ENCODE assay signal across 2 cellular contexts in the genomic region with DNA sequence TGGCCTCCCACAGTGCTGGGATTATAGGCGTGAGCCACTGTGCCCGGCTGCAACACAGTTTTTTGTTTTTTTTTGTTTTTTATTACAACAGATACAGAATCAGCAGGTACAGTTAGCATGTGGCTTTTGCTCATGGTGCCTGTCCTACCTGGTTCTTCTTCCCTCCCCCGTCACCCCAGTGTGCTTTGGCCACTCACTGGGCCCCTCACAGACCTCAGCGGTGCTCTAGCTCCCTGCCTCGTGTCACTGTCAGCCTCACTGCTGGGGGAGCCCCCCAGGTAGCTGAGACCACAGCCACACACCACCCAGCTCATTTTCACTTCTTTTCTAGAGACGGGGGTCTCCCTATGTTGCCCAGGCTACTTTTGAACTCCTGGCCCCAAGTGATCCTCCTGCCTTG.
TF ChIP-seq lines count a peak whose summit lies in the region.

No MANE protein-coding gene starts in this region.

TF ChIP-seq in GM23338, 12 proteins besides CTCF, POLR2A, EP300 and RAD21:
- TF ChIP-seq ZNF331 (CRISPR knock-in tag; IDR thresholded peaks at IDR 0.05; ENCODE audit: low read depth) (no peak), POLR2AphosphoS5 (IDR thresholded peaks at IDR 0.05; ENCODE audit: low read depth) (no peak), NANOG (IDR thresholded peaks at IDR 0.05; ENCODE audit: borderline replicate concordance) (no peak), ZNF114 (CRISPR knock-in tag; IDR thresholded peaks at IDR 0.05) (no peak), CREB1 (CRISPR knock-in tag; IDR thresholded peaks at IDR 0.05; ENCODE audit: low read depth) (no peak)
- TF ChIP-seq, protein P1, sequence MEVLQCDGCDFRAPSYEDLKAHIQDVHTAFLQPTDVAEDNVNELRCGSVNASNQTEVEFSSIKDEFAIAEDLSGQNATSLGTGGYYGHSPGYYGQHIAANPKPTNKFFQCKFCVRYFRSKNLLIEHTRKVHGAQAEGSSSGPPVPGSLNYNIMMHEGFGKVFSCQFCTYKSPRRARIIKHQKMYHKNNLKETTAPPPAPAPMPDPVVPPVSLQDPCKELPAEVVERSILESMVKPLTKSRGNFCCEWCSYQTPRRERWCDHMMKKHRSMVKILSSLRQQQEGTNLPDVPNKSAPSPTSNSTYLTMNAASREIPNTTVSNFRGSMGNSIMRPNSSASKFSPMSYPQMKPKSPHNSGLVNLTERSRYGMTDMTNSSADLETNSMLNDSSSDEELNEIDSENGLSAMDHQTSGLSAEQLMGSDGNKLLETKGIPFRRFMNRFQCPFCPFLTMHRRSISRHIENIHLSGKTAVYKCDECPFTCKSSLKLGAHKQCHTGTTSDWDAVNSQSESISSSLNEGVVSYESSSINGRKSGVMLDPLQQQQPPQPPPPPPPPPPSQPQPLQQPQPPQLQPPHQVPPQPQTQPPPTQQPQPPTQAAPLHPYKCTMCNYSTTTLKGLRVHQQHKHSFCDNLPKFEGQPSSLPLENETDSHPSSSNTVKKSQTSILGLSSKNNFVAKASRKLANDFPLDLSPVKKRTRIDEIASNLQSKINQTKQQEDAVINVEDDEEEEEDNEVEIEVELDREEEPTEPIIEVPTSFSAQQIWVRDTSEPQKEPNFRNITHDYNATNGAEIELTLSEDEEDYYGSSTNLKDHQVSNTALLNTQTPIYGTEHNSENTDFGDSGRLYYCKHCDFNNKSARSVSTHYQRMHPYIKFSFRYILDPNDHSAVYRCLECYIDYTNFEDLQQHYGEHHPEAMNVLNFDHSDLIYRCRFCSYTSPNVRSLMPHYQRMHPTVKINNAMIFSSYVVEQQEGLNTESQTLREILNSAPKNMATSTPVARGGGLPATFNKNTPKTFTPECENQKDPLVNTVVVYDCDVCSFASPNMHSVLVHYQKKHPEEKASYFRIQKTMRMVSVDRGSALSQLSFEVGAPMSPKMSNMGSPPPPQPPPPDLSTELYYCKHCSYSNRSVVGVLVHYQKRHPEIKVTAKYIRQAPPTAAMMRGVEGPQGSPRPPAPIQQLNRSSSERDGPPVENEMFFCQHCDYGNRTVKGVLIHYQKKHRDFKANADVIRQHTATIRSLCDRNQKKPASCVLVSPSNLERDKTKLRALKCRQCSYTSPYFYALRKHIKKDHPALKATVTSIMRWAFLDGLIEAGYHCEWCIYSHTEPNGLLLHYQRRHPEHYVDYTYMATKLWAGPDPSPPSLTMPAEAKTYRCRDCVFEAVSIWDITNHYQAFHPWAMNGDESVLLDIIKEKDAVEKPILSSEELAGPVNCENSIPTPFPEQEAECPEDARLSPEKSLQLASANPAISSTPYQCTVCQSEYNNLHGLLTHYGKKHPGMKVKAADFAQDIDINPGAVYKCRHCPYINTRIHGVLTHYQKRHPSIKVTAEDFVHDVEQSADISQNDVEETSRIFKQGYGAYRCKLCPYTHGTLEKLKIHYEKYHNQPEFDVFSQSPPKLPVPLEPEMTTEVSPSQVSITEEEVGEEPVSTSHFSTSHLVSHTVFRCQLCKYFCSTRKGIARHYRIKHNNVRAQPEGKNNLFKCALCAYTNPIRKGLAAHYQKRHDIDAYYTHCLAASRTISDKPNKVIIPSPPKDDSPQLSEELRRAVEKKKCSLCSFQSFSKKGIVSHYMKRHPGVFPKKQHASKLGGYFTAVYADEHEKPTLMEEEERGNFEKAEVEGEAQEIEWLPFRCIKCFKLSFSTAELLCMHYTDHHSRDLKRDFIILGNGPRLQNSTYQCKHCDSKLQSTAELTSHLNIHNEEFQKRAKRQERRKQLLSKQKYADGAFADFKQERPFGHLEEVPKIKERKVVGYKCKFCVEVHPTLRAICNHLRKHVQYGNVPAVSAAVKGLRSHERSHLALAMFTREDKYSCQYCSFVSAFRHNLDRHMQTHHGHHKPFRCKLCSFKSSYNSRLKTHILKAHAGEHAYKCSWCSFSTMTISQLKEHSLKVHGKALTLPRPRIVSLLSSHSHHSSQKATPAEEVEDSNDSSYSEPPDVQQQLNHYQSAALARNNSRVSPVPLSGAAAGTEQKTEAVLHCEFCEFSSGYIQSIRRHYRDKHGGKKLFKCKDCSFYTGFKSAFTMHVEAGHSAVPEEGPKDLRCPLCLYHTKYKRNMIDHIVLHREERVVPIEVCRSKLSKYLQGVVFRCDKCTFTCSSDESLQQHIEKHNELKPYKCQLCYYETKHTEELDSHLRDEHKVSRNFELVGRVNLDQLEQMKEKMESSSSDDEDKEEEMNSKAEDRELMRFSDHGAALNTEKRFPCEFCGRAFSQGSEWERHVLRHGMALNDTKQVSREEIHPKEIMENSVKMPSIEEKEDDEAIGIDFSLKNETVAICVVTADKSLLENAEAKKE (CRISPR knock-in tag; IDR thresholded peaks at IDR 0.05) = no peak
- TF ChIP-seq, protein P2, sequence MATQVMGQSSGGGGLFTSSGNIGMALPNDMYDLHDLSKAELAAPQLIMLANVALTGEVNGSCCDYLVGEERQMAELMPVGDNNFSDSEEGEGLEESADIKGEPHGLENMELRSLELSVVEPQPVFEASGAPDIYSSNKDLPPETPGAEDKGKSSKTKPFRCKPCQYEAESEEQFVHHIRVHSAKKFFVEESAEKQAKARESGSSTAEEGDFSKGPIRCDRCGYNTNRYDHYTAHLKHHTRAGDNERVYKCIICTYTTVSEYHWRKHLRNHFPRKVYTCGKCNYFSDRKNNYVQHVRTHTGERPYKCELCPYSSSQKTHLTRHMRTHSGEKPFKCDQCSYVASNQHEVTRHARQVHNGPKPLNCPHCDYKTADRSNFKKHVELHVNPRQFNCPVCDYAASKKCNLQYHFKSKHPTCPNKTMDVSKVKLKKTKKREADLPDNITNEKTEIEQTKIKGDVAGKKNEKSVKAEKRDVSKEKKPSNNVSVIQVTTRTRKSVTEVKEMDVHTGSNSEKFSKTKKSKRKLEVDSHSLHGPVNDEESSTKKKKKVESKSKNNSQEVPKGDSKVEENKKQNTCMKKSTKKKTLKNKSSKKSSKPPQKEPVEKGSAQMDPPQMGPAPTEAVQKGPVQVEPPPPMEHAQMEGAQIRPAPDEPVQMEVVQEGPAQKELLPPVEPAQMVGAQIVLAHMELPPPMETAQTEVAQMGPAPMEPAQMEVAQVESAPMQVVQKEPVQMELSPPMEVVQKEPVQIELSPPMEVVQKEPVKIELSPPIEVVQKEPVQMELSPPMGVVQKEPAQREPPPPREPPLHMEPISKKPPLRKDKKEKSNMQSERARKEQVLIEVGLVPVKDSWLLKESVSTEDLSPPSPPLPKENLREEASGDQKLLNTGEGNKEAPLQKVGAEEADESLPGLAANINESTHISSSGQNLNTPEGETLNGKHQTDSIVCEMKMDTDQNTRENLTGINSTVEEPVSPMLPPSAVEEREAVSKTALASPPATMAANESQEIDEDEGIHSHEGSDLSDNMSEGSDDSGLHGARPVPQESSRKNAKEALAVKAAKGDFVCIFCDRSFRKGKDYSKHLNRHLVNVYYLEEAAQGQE (IDR thresholded peaks at IDR 0.05; ENCODE audit: unreplicated experiment) = no peak

TF ChIP-seq in GM12878, 131 proteins besides CTCF, POLR2A, EP300 and RAD21:
- no peak for TF ChIP-seq MEF2A (IDR thresholded peaks at IDR 0.05; ENCODE audit: insufficient read depth, low read depth, low read length)
- TF ChIP-seq, protein P3, sequence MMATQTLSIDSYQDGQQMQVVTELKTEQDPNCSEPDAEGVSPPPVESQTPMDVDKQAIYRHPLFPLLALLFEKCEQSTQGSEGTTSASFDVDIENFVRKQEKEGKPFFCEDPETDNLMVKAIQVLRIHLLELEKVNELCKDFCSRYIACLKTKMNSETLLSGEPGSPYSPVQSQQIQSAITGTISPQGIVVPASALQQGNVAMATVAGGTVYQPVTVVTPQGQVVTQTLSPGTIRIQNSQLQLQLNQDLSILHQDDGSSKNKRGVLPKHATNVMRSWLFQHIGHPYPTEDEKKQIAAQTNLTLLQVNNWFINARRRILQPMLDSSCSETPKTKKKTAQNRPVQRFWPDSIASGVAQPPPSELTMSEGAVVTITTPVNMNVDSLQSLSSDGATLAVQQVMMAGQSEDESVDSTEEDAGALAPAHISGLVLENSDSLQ (IDR thresholded peaks at IDR 0.05) = peak; percentile 47; the same call in 1 of the 2 replicates
- peak in 1 of 2 experiments; percentile 53; a peak in 1 of 4 replicates for TF ChIP-seq BHLHE40 (IDR thresholded peaks at IDR 0.05; ENCODE audit: borderline replicate concordance in 1 of 2, low read depth in 2 of 2, low read length in 1 of 2)
- no peak for TF ChIP-seq YY1 (IDR thresholded peaks at IDR 0.05; ENCODE audit: low read depth, low read length)
